ENCODE assay signal across 8 cellular contexts in the genomic region with DNA sequence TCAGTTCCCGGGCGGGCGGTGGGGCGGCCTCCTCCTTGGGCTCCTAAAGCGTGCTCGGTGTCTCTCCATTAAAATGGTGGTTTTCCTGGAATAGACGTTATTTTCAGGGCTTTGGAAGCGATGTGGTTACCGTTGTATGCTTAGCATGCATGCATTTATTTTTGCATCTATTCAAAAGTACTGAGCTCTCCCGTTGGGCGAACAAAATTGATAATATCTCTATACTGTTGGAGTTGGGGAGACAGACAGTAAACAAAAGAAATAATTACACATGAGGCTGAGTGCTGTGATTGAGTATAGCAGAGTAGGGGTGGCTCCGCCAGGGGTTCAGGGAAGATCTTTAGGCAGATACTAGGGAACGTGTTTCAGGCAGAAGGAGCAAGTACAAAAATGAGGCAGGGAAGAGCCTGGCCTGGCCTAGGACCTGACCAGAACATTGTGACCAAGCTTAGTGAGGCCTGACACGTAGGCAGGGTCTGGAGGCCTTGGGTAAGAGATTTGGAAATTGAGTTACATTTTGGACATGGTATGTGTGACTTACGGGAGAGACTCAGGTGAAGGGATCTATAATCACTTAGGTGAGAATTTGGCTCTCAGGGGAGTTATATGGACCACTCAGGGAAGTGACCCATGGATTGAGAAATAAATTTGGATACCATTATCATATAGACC. TPM values are rescaled to one million over a fixed set of nuclear protein-coding genes. Genes with fewer than 3 reads are reported as not detected.
DNase-seq lines count a peak whose midpoint lies in the region; ATAC-seq and TF ChIP-seq lines count a peak whose summit lies in the region.

No MANE protein-coding gene starts in this region.

- no peak for DNase-seq in CD4-positive, alpha-beta memory T cell
- DNase-seq in activated naive CD4-positive, alpha-beta T cell treated with anti-CD3 and anti-CD28 coated beads, Interleukin-2, amount 50 U/mL, for 72 hours (ENCODE audit: low spot score in 2 of 2) = peak in 1 of 2 donors; percentile 37
- DNase-seq in lower lobe of right lung (no peak), OCI-M2 (lab: John Stamatoyannopoulos, UW; ENCODE audit: unreplicated experiment) (no peak), hypothalamus (lab: John Stamatoyannopoulos, UW) (no peak), NCI-H510A treated with DMSO at 0.1 percent for 48 hours (lab: John Stamatoyannopoulos, UW) (no peak)

- TF ChIP-seq CTCF in lower lobe of right lung (IDR thresholded peaks at IDR 0.05) = no peak

- H3K4me1 Mint-ChIP-seq in CD4-positive, alpha-beta memory T cell = peaks cover 22 to 48% (median 31%) of the 10 kb centered on the region in 4 donors

- peak overlapping the region; percentile 60 to 94 (median 84) for H3K27ac Mint-ChIP-seq in CD4-positive, alpha-beta memory T cell
- peak overlapping the region; percentile 87 to 94 for H3K27ac Mint-ChIP-seq in activated naive CD4-positive, alpha-beta T cell treated with anti-CD3 and anti-CD28 coated beads, Interleukin-2, amount 50 U/mL, for 72 hours

- intact Hi-C loops in CD4-positive, alpha-beta memory T cell (cut with micrococcal nuclease) = loop anchor here (5.0 kb wide), 1 partner anchor 129 kb away; the partner anchor contains the start of gene STARD7
- intact Hi-C loops in lower lobe of right lung (cut with DNase I) = no loop called here

- H3K9me3 ChIP-seq in CD4-positive, alpha-beta memory T cell (ENCODE audit: control insufficient read depth in 1 of 2, low read length in 2 of 2) = no peaks in the 10 kb centered on the region
- H3K9me3 ChIP-seq in lower lobe of right lung = no peaks in the 10 kb centered on the region

- peak overlapping the region; percentile 42 to 75 for H3K4me3 ChIP-seq in CD4-positive, alpha-beta memory T cell (ENCODE audit: low read length in 2 of 2)
- H3K4me3 ChIP-seq in lower lobe of right lung = peak overlapping the region; percentile 81

- H3K4me3 Mint-ChIP-seq in CD4-positive, alpha-beta memory T cell = peak overlapping the region; percentile 66 to 89 (median 80)

- ATAC-seq in HG02642 (IDR thresholded peaks at IDR 0.05; ENCODE audit: poor library complexity, unreplicated experiment) (peak; percentile 12), lower lobe of right lung (no peak), HG03108 (IDR thresholded peaks at IDR 0.05; ENCODE audit: unreplicated experiment) (no peak)
- ATAC-seq in activated naive CD4-positive, alpha-beta T cell treated with anti-CD3 and anti-CD28 coated beads, Interleukin-2, amount 50 U/mL, for 72 hours = no peak

- no peaks in the 10 kb centered on the region for H3K36me3 Mint-ChIP-seq in CD4-positive, alpha-beta memory T cell
- peaks cover 20 to 46% of the 10 kb centered on the region in 2 donors for H3K36me3 Mint-ChIP-seq in activated naive CD4-positive, alpha-beta T cell treated with anti-CD3 and anti-CD28 coated beads, Interleukin-2, amount 50 U/mL, for 72 hours

- POLR2A ChIA-PET in CD4-positive, alpha-beta memory T cell (lab: Charles Lee; ENCODE audit: partially characterized antibody) = interaction anchor here (0.6 to 7.6 kb wide), 12 partner anchors 9 to 514 kb away, joined by 3 to 116 read pairs (median 4); partner anchors contain the start of genes ARID5A, ITPRIPL1, SNRNP200 and STARD7

- H3K27ac ChIP-seq in CD4-positive, alpha-beta memory T cell (ENCODE audit: low read depth, low read length) = peak overlapping the region; percentile 86
- H3K27ac ChIP-seq in lower lobe of right lung = peak overlapping the region; percentile 98

- no peaks in the 10 kb centered on the region for H3K9me3 Mint-ChIP-seq in CD4-positive, alpha-beta memory T cell
- H3K9me3 Mint-ChIP-seq in activated naive CD4-positive, alpha-beta T cell treated with anti-CD3 and anti-CD28 coated beads, Interleukin-2, amount 50 U/mL, for 72 hours = no peaks in the 10 kb centered on the region

- H3K27me3 Mint-ChIP-seq in CD4-positive, alpha-beta memory T cell = no peaks in the 10 kb centered on the region

- CTCF ChIA-PET in CD4-positive, alpha-beta memory T cell (lab: Charles Lee; ENCODE audit: partially characterized antibody) = interaction anchor here (1.0 to 2.6 kb wide), 6 partner anchors 8 to 71 kb away, joined by 3 to 14 read pairs (median 4); no protein-coding TSS in a partner anchor

- H3K36me3 ChIP-seq in CD4-positive, alpha-beta memory T cell (ENCODE audit: insufficient read depth, low read length) = no peaks in the 10 kb centered on the region
- H3K36me3 ChIP-seq in lower lobe of right lung = no peaks in the 10 kb centered on the region

- no peaks in the 10 kb centered on the region for H3K27me3 ChIP-seq in CD4-positive, alpha-beta memory T cell (ENCODE audit: insufficient read depth, low read length)
- no peaks in the 10 kb centered on the region for H3K27me3 ChIP-seq in lower lobe of right lung (ENCODE audit: low read depth)

- H3K4me1 ChIP-seq in CD4-positive, alpha-beta memory T cell (ENCODE audit: insufficient read depth, low read length) = peaks cover 35% of the 10 kb centered on the region
- peaks cover 18% of the 10 kb centered on the region for H3K4me1 ChIP-seq in lower lobe of right lung

RNA-seq across cellular contexts. Expression of gene NCAPH, which starts 0.7 kb away (rescaled TPM):
- total RNA-seq in CD4-positive, alpha-beta memory T cell = 1 to 10 TPM; 5.4 to 7.7 TPM
- polyA plus RNA-seq in CD4-positive, alpha-beta memory T cell = 1 to 10 TPM in 1 of 2 donors, under 1 TPM in 1; 0.20 to 1.2 TPM
- 10 to 100 TPM; 79.1 to 88.6 TPM for total RNA-seq in activated naive CD4-positive, alpha-beta T cell treated with anti-CD3 and anti-CD28 coated beads, Interleukin-2, amount 50 U/mL, for 72 hours
- total RNA-seq in lower lobe of right lung = 1.2 TPM

RNA-seq across cellular contexts. Expression of gene ITPRIPL1, which starts 11.1 kb away (rescaled TPM):
- total RNA-seq in CD4-positive, alpha-beta memory T cell = 10 to 100 TPM; 11.5 to 11.7 TPM
- 10 to 100 TPM; 10.0 to 10.3 TPM for polyA plus RNA-seq in CD4-positive, alpha-beta memory T cell
- 10 to 100 TPM; 15.5 to 28.2 TPM for total RNA-seq in activated naive CD4-positive, alpha-beta T cell treated with anti-CD3 and anti-CD28 coated beads, Interleukin-2, amount 50 U/mL, for 72 hours
- total RNA-seq in lower lobe of right lung = 1.9 TPM

RNA-seq across cellular contexts. Expression of gene SNRNP200, which starts 30.9 kb away (rescaled TPM):
- 100 to 1,000 TPM; 225 to 227 TPM for total RNA-seq in CD4-positive, alpha-beta memory T cell
- polyA plus RNA-seq in CD4-positive, alpha-beta memory T cell = 10 to 100 TPM; 53.6 to 84.8 TPM
- 100 to 1,000 TPM; 187 to 193 TPM for total RNA-seq in activated naive CD4-positive, alpha-beta T cell treated with anti-CD3 and anti-CD28 coated beads, Interleukin-2, amount 50 U/mL, for 72 hours
- total RNA-seq in lower lobe of right lung = 95.3 TPM

Comparison
In these comparisons a context has a peak if more than half of its experiments do, and no peak if none do; other contexts are left out.
1. RNA of gene NCAPH, which starts 0.7 kb away (total RNA-seq): 79.1 to 88.6 TPM in activated naive CD4-positive, alpha-beta T cell treated with anti-CD3 and anti-CD28 coated beads, Interleukin-2, amount 50 U/mL, for 72 hours; 5.4 to 7.7 TPM in CD4-positive, alpha-beta memory T cell and 1.2 TPM in lower lobe of right lung (single experiment); every median in the first group is over 4 times any median in the second.